ENCODE assay signal across 17 cellular contexts in the genomic region with DNA sequence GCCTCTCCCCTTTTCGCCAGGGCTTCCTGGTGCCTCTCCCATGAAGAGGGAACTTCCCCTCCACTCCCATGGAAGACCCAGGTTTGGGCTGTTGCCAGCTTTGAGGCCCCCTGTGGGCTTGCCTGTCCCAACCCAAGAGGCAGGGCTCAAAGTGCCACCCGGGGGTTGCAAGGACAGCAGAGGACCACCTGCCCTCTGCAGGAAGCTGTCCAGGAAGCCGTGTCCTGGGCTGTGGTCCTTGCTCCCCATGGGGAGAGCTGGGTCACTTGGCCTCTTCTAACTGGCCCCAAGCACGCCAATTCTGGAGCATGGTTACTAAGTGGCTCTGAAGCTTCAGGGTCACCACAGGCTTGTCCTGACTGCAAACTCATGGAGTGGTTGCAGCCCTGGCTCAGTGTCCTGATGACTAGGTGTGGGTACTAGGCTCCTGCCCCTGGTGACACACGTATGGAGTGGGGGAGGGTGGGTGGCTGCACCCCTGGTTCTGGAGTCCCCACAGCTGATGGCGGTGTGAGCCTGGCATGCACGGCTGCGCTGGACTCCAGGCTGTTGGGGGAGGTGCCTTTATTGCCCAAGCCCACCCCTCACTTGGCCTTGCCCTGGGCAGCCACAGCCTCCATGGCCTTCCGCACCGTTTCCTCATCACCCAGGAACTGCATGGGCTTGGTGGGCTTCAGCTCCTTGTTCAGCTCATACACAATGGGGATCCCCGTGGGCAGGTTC. TPM values are rescaled to one million over a fixed set of nuclear protein-coding genes. Genes with fewer than 3 reads are reported as not detected.
DNase-seq lines count a peak whose midpoint lies in the region; ATAC-seq and TF ChIP-seq lines count a peak whose summit lies in the region.
"Had no signal": no experiment of that assay in that cellular context is flagged by ENCODE, and none has a peak within 500 bp of the region (broad histone marks: within the 10 kb centered on the region; RNA-seq: fewer than 3 reads in every experiment).

No MANE protein-coding gene starts in this region.

- peak; percentile 58 for DNase-seq in natural killer cell treated with Interleukin-12 subunit alpha and Interleukin-12 subunit beta and Interleukin-15 and Interleukin-18, amount 100 ng/mL, for 72 hours (ENCODE audit: low spot score)
- DNase-seq in natural killer cell (no peak), chondrocyte (ENCODE audit: low spot score) (peak; percentile 90), mesenteric fat pad (ENCODE audit: low spot score) (peak; percentile 83), NCI-H510A (lab: John Stamatoyannopoulos, UW) (no peak), NCI-H2171 treated with DMSO at 0.1 percent for 48 hours (lab: John Stamatoyannopoulos, UW) (no peak), NCI-H1105 (lab: John Stamatoyannopoulos, UW) (no peak)
- DNase-seq: amygdala, cerebellar nuclear complex, foreskin fibroblast, KBM-7, NCI-H2227 treated with DMSO at 0.1 percent for 48 hours, occipital lobe, T1000 had no signal

- H3K4me3 Mint-ChIP-seq in natural killer cell treated with Interleukin-12 subunit alpha and Interleukin-12 subunit beta and Interleukin-15 and Interleukin-18, amount 100 ng/mL, for 72 hours, result no peak overlapping the region
- H3K4me3 Mint-ChIP-seq in natural killer cell (no peak overlapping the region), chondrocyte (ENCODE audit: unreplicated experiment) (no peak overlapping the region)
- H3K4me3 Mint-ChIP-seq: activated T-helper 1 cell treated with anti-CD3 and anti-CD28 coated beads, Interleukin-12 subunit alpha, Interleukin-12 subunit beta, Interleukin-2, Interleukin-4 antibody, amounts not matched to agents 30 ng/mL and 10 ng/mL and 1 ng/mL, durations not matched to agents 14 hours and 24 hours and 36 hours had no signal

- H3K4me1 Mint-ChIP-seq in natural killer cell treated with Interleukin-12 subunit alpha and Interleukin-12 subunit beta and Interleukin-15 and Interleukin-18, amount 100 ng/mL, for 72 hours (ENCODE audit: low read depth in 2 of 2), result peaks cover 6 to 14% of the 10 kb centered on the region in 2 donors
- peaks cover 12 to 18% of the 10 kb centered on the region in 2 donors for H3K4me1 Mint-ChIP-seq in natural killer cell
- peaks cover 23% of the 10 kb centered on the region for H3K4me1 Mint-ChIP-seq in chondrocyte (ENCODE audit: low read depth)

- no peak for ATAC-seq in natural killer cell treated with Interleukin-12 subunit alpha and Interleukin-12 subunit beta and Interleukin-15 and Interleukin-18, amount 100 ng/mL, for 72 hours
- no peak for ATAC-seq in natural killer cell
- no peak for ATAC-seq in GM18870 (IDR thresholded peaks at IDR 0.05; ENCODE audit: unreplicated experiment)

- H3K27me3 Mint-ChIP-seq in natural killer cell treated with Interleukin-12 subunit alpha and Interleukin-12 subunit beta and Interleukin-15 and Interleukin-18, amount 100 ng/mL, for 72 hours, result no peaks in the 10 kb centered on the region
- H3K27me3 Mint-ChIP-seq in natural killer cell (ENCODE audit: low read depth in 2 of 2), result no peaks in the 10 kb centered on the region
- H3K27me3 Mint-ChIP-seq in chondrocyte (ENCODE audit: low read depth), result no peaks in the 10 kb centered on the region

- no peaks in the 10 kb centered on the region for H3K36me3 Mint-ChIP-seq in natural killer cell treated with Interleukin-12 subunit alpha and Interleukin-12 subunit beta and Interleukin-15 and Interleukin-18, amount 100 ng/mL, for 72 hours
- H3K36me3 Mint-ChIP-seq in natural killer cell (no peaks in the 10 kb centered on the region), chondrocyte (ENCODE audit: low read depth) (peaks cover 33% of the 10 kb centered on the region)

- no peak overlapping the region for H3K27ac Mint-ChIP-seq in natural killer cell treated with Interleukin-12 subunit alpha and Interleukin-12 subunit beta and Interleukin-15 and Interleukin-18, amount 100 ng/mL, for 72 hours
- H3K27ac Mint-ChIP-seq in natural killer cell (peak overlapping the region in 1 of 2 donors; percentile 62), chondrocyte (ENCODE audit: unreplicated experiment) (no peak overlapping the region)
- H3K27ac Mint-ChIP-seq: activated T-helper 1 cell treated with anti-CD3 and anti-CD28 coated beads, Interleukin-12 subunit alpha, Interleukin-12 subunit beta, Interleukin-2, Interleukin-4 antibody, amounts not matched to agents 30 ng/mL and 10 ng/mL and 1 ng/mL, durations not matched to agents 14 hours and 24 hours and 36 hours had no signal

- TF ChIP-seq CTCF in natural killer cell (IDR thresholded peaks at IDR 0.05) (no peak), chondrocyte (IDR thresholded peaks at IDR 0.05) (no peak)

- intact Hi-C loops in natural killer cell (cut with micrococcal nuclease), result no loop called here

- no peaks in the 10 kb centered on the region for H3K9me3 Mint-ChIP-seq in natural killer cell treated with Interleukin-12 subunit alpha and Interleukin-12 subunit beta and Interleukin-15 and Interleukin-18, amount 100 ng/mL, for 72 hours
- H3K9me3 Mint-ChIP-seq in natural killer cell (no peaks in the 10 kb centered on the region), chondrocyte (ENCODE audit: low read depth) (no peaks in the 10 kb centered on the region)
- H3K9me3 Mint-ChIP-seq: activated T-helper 1 cell treated with anti-CD3 and anti-CD28 coated beads, Interleukin-12 subunit alpha, Interleukin-12 subunit beta, Interleukin-2, Interleukin-4 antibody, amounts not matched to agents 30 ng/mL and 10 ng/mL and 1 ng/mL, durations not matched to agents 14 hours and 24 hours and 36 hours had no signal

RNA-seq across cellular contexts. Expression of a gene that starts 3.0 kb away (rescaled TPM):
- total RNA-seq in natural killer cell treated with Interleukin-12 subunit alpha and Interleukin-12 subunit beta and Interleukin-15 and Interleukin-18, amount 100 ng/mL, for 72 hours, result not detected
- total RNA-seq in natural killer cell (1 to 10 TPM; 1.0 to 1.9 (median 1.5) TPM), chondrocyte (0.25 to 0.41 TPM in 2 of 3 replicates, not detected in the other), mesenteric fat pad (not detected)
- total RNA-seq: smooth muscle cell had no signal

RNA-seq across cellular contexts. Expression of a gene that starts 17.8 kb away (rescaled TPM):
- 100 to 1,000 TPM; 173 to 202 TPM for total RNA-seq in natural killer cell treated with Interleukin-12 subunit alpha and Interleukin-12 subunit beta and Interleukin-15 and Interleukin-18, amount 100 ng/mL, for 72 hours
- total RNA-seq in natural killer cell (100 to 1,000 TPM; 123 to 129 (median 129) TPM), chondrocyte (95.5 to 115 TPM (median 97.1 TPM) in 3 replicates), mesenteric fat pad (99.0 TPM)

RNA-seq across cellular contexts. Expression of a gene that starts 20.0 kb away (rescaled TPM):
- 10 to 100 TPM; 25.9 to 66.9 TPM for total RNA-seq in natural killer cell treated with Interleukin-12 subunit alpha and Interleukin-12 subunit beta and Interleukin-15 and Interleukin-18, amount 100 ng/mL, for 72 hours
- 10 to 100 TPM; 41.7 to 74.1 (median 50.9) TPM for total RNA-seq in natural killer cell
- 14.3 to 19.0 TPM (median 15.5 TPM) in 3 replicates for total RNA-seq in chondrocyte
- total RNA-seq in mesenteric fat pad, result 15.5 TPM

RNA-seq across cellular contexts. Expression of a gene that starts 41.8 kb away (rescaled TPM):
- total RNA-seq in natural killer cell treated with Interleukin-12 subunit alpha and Interleukin-12 subunit beta and Interleukin-15 and Interleukin-18, amount 100 ng/mL, for 72 hours, result 1 to 10 TPM; 1.0 to 2.4 TPM
- total RNA-seq in natural killer cell, result 1 to 10 TPM; 3.3 to 9.0 (median 6.4) TPM
- total RNA-seq in chondrocyte, result 242 to 422 TPM (median 412 TPM) in 3 replicates
- 267 TPM for total RNA-seq in mesenteric fat pad

Comparison
In these comparisons a context has a peak if more than half of its experiments do, and no peak if none do; other contexts are left out.
1. DNase-seq: peak in natural killer cell treated with Interleukin-12 subunit alpha and Interleukin-12 subunit beta and Interleukin-15 and Interleukin-18, amount 100 ng/mL, for 72 hours (single experiment), chondrocyte (single experiment) and mesenteric fat pad (single experiment); none in natural killer cell (single experiment), NCI-H510A (single experiment), NCI-H2171 treated with DMSO at 0.1 percent for 48 hours (single experiment) and NCI-H1105 (single experiment).